9 cellular contexts compared by ENCODE assay signal in genomic region chr1:226547754-226548191, GRCh38. TPM values are rescaled to one million over a fixed set of nuclear protein-coding genes. Genes with fewer than 3 reads are reported as not detected.
DNase-seq lines count a peak whose midpoint lies in the region; ATAC-seq and TF ChIP-seq lines count a peak whose summit lies in the region.
"Had no signal": no experiment of that assay in that cellular context is flagged by ENCODE, and none has a peak within 500 bp of the region (broad histone marks: within the 10 kb centered on the region; RNA-seq: fewer than 3 reads in every experiment).

No MANE protein-coding gene starts in this region.

- no peak for TF ChIP-seq EP300 in ovary (IDR thresholded peaks at IDR 0.05)

- TF ChIP-seq CTCF in ovary (IDR thresholded peaks at IDR 0.05) (peak; percentile 81 to 88 (median 86)), type B pancreatic cell (conservative IDR thresholded peaks at IDR 0.05) (peak; percentile 89)

- intact Hi-C loops in ovary (cut with DNase I) = loop anchor here (5.0 to 10.0 kb wide), 7 partner anchors 55 to 897 kb away; no protein-coding TSS in a partner anchor

- H3K27ac ChIP-seq in SJCRH30 (peak overlapping the region; percentile 73), ovary (no peak overlapping the region)

- peak overlapping the region; percentile 64 for H3K4me3 Mint-ChIP-seq in type B pancreatic cell

- H3K4me3 ChIP-seq in SJCRH30 = no peak overlapping the region
- H3K4me3 ChIP-seq in ovary = peak overlapping the region; percentile 61

- H3K36me3 Mint-ChIP-seq in type B pancreatic cell = no peaks in the 10 kb centered on the region

- H3K4me1 Mint-ChIP-seq in type B pancreatic cell (ENCODE audit: unreplicated experiment) = peaks cover 10% of the 10 kb centered on the region

- H3K36me3 ChIP-seq in SJCRH30 (no peaks in the 10 kb centered on the region), ovary (no peaks in the 10 kb centered on the region)

- peak; percentile 72 for ATAC-seq in GM21529 (IDR thresholded peaks at IDR 0.05; ENCODE audit: unreplicated experiment)

- H3K9me3 ChIP-seq in SJCRH30 (replicated peaks) = no peaks in the 10 kb centered on the region
- no peaks in the 10 kb centered on the region for H3K9me3 ChIP-seq in ovary

- H3K4me1 ChIP-seq in SJCRH30 (peaks cover 39% of the 10 kb centered on the region), ovary (ENCODE audit: insufficient read depth) (peaks cover 5% of the 10 kb centered on the region)

- H3K27me3 Mint-ChIP-seq in type B pancreatic cell = peaks cover 59% of the 10 kb centered on the region

- H3K9me3 Mint-ChIP-seq in type B pancreatic cell = no peaks in the 10 kb centered on the region

- DNase-seq in COR-L47 (lab: John Stamatoyannopoulos, UW) = peak; percentile 90
- peak; percentile 87 for DNase-seq in NAMALWA (ENCODE audit: low spot score)
- peak; percentile 93 to 99 for DNase-seq in SJCRH30
- DNase-seq in activated gamma-delta T cell treated with anti-CD3 and anti-CD28 coated beads, Interleukin-2, amount 50 U/mL, for 16 hours (ENCODE audit: low read depth) = peak; percentile 46
- peak; percentile 70 for DNase-seq in foreskin melanocyte
- peak; percentile 82 to 90 (median 84) for DNase-seq in ovary
- DNase-seq in type B pancreatic cell (ENCODE audit: extremely low spot score, unreplicated experiment) = peak; percentile 85

- no peak for TF ChIP-seq POLR2A in ovary (IDR thresholded peaks at IDR 0.05)

- H3K27me3 ChIP-seq in SJCRH30 (no peaks in the 10 kb centered on the region), ovary (no peaks in the 10 kb centered on the region)

- WGBS in ovary, 3 donors = 3 to 5% (median 4%) methylated on average over 16 of the region's 16 CpGs

- no peak overlapping the region for H3K27ac Mint-ChIP-seq in type B pancreatic cell

RNA-seq across cellular contexts. Expression of gene STUM, which starts 0.8 kb away (rescaled TPM):
- 0.71 and 0.75 TPM in 2 replicates for total RNA-seq in SJCRH30 (2014; rRNA removed; shearing (Covaris generic))
- 1 to 10 TPM in 5 of 7 donors, under 1 TPM in 2; 0.24 to 6.1 (median 2.5) TPM for total RNA-seq in ovary
- 1 to 10 TPM; 1.6 to 2.7 TPM for polyA plus RNA-seq in ovary
- total RNA-seq in type B pancreatic cell (ENCODE audit: low replicate concordance) = 2.2 and 2.8 TPM in 2 replicates
- total RNA-seq: T-helper 2 cell treated with Interferon-gamma antibody and Interleukin-4, amounts not matched to agents 100 ng/mL and 5 ng/mL, for 36 hours had no signal

Comparison
In these comparisons a context has a peak if more than half of its experiments do, and no peak if none do; other contexts are left out.
1. DNase-seq: peak in every context shown above with its lines; median percentile 96 in SJCRH30; 90 in COR-L47; 87 in NAMALWA; 85 in type B pancreatic cell; 84 in ovary; 70 in foreskin melanocyte; 46 in activated gamma-delta T cell treated with anti-CD3 and anti-CD28 coated beads, Interleukin-2, amount 50 U/mL, for 16 hours.